8 cellular contexts compared by ENCODE assay signal in the genomic region with DNA sequence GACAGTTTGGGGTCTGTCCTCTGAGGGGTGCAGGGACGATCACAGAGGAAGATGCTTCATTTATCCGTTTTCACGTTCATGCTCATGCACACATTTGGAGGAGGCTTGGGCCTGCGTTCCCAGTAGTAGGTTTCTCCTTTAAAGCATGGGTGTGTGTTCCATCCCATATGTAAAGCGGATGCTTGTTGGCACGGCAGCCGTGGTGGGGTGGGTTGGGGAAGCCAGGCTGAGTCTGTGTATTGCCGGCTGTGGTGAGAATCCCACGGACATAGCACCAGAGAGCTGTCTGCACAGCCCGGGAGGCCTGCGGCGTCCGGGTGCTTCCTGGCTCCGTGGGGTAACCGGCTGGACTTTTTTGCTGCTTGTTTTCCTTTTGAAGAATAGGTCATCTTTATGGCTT. TPM values are rescaled to one million over a fixed set of nuclear protein-coding genes. Genes with fewer than 3 reads are reported as not detected.
DNase-seq lines count a peak whose midpoint lies in the region; TF ChIP-seq lines count a peak whose summit lies in the region.

No MANE protein-coding gene starts in this region.

- TF ChIP-seq CTCF in type B pancreatic cell (conservative IDR thresholded peaks at IDR 0.05) = no peak

- H3K27ac Mint-ChIP-seq in type B pancreatic cell = peak overlapping the region; percentile 52

- DNase-seq in activated CD8-positive, alpha-beta memory T cell treated with anti-CD3 and anti-CD28 coated beads for 24 hours = peak; percentile 40
- no peak for DNase-seq in activated CD8-positive, alpha-beta memory T cell treated with anti-CD3 and anti-CD28 coated beads, Interleukin-2, amount 50 U/mL, for 4 hours
- DNase-seq in cerebellar cortex (ENCODE audit: low spot score) = peak; percentile 45
- DNase-seq in type B pancreatic cell (ENCODE audit: extremely low spot score, unreplicated experiment) = peak; percentile 48
- no peak for DNase-seq in NCI-H774 (lab: John Stamatoyannopoulos, UW)
- DNase-seq in GDM1 (lab: John Stamatoyannopoulos, UW) = no peak
- no peak for DNase-seq in stimulated activated CD4-positive, alpha-beta T cell treated with anti-CD3 and anti-CD28 coated beads, Interleukin-4, amount 100 ng/mL, for 24 hours

- H3K27me3 Mint-ChIP-seq in type B pancreatic cell = peaks cover 37% of the 10 kb centered on the region

- H3K4me3 Mint-ChIP-seq in type B pancreatic cell = peak overlapping the region; percentile 84

- no peaks in the 10 kb centered on the region for H3K36me3 Mint-ChIP-seq in type B pancreatic cell

- H3K9me3 ChIP-seq in mesodermal cell (ENCODE audit: control insufficient read depth, low read length) = no peaks in the 10 kb centered on the region

- H3K4me1 Mint-ChIP-seq in type B pancreatic cell (ENCODE audit: unreplicated experiment) = peaks cover 8% of the 10 kb centered on the region

- H3K36me3 ChIP-seq in mesodermal cell (ENCODE audit: control insufficient read depth, insufficient read depth, low read length) = no peaks in the 10 kb centered on the region

- peaks cover 10% of the 10 kb centered on the region for H3K4me1 ChIP-seq in mesodermal cell (ENCODE audit: control insufficient read depth, insufficient read depth, low read length, poor library complexity, severe bottlenecking)

- H3K9me3 Mint-ChIP-seq in type B pancreatic cell = no peaks in the 10 kb centered on the region

- no peak overlapping the region for H3K4me3 ChIP-seq in mesodermal cell (ENCODE audit: extremely low read depth, insufficient read depth, low read length, poor library complexity, severe bottlenecking)

- WGBS in mesodermal cell (ENCODE audit: insufficient coverage in 2 of 2), 2 experiments = 83 to 87% methylated on average over 13 to 15 of the region's 15 CpGs

- peak overlapping the region; percentile 51 for H3K27ac ChIP-seq in mesodermal cell (ENCODE audit: low read depth, low read length, severe bottlenecking)

RNA-seq across cellular contexts. Expression of a gene that starts 0.4 kb away (rescaled TPM):
- 0.11 TPM for polyA plus RNA-seq in mesodermal cell (2013, experiment 1 of 2)
- polyA plus RNA-seq in mesodermal cell (2013, experiment 2 of 2) = 0.15 TPM
- 0.10 and 0.19 TPM in 2 replicates for total RNA-seq in type B pancreatic cell (ENCODE audit: low replicate concordance)

Comparison
In these comparisons a context has a peak if more than half of its experiments do, and no peak if none do; other contexts are left out.
1. DNase-seq: peak in activated CD8-positive, alpha-beta memory T cell treated with anti-CD3 and anti-CD28 coated beads for 24 hours (single experiment), cerebellar cortex (single experiment) and type B pancreatic cell (single experiment); none in activated CD8-positive, alpha-beta memory T cell treated with anti-CD3 and anti-CD28 coated beads, Interleukin-2, amount 50 U/mL, for 4 hours (single experiment), NCI-H774 (single experiment), GDM1 (single experiment) and stimulated activated CD4-positive, alpha-beta T cell treated with anti-CD3 and anti-CD28 coated beads, Interleukin-4, amount 100 ng/mL, for 24 hours (single experiment).